8 cellular contexts compared by ENCODE assay signal in the genomic region with DNA sequence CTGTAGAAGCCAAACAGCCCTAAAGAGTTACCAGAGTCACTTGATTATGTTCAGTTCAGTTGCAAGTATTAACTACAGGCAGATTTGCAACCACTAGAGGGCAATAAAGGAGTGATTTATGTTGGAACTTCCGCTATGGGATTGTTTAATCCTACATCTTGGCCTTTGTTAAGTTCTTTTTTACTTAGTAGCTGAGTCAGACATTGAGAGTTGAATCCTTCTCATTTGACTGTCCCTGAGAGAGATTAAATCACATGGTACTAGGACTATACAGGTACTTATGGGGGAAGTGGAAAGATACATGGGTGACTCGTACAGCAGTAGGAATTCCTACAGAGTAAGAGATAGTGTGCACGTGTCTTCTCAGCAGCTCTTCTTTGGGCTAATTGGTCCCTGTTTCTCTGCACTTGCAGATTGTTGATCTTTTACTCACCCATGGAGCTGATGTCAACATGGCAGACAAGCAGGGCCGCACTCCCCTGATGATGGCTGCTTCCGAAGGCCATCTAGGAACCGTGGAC. TPM values are rescaled to one million over a fixed set of nuclear protein-coding genes. Genes with fewer than 3 reads are reported as not detected.
DNase-seq lines count a peak whose midpoint lies in the region; ATAC-seq, FAIRE-seq and TF ChIP-seq lines count a peak whose summit lies in the region.

No MANE protein-coding gene starts in this region.

- TF ChIP-seq EP300 in HepG2 (IDR thresholded peaks at IDR 0.05; ENCODE audit: low read depth in 2 of 2, low read length in 2 of 2), result no peak
- no peak for TF ChIP-seq EP300 in HepG2 (CRISPR knock-in tag; IDR thresholded peaks at IDR 0.05; ENCODE audit: borderline replicate concordance)

- POLR2A ChIA-PET in HepG2 (lab: Yijun Ruan, JAX), result no interaction called here

- H3K36me3 ChIP-seq in HepG2 (replicated peaks in 1 of 2; ENCODE audit: control insufficient read depth in 1 of 2, insufficient read depth in 2 of 2, low read length in 2 of 2) (no peaks in the 10 kb centered on the region), aorta (ENCODE audit: control insufficient read depth in 1 of 2, insufficient read depth in 2 of 2, low read length in 1 of 2) (no peaks in the 10 kb centered on the region)

- TF ChIP-seq CTCF in Calu3 (IDR thresholded peaks at IDR 0.05; ENCODE audit: unreplicated experiment), result no peak
- peak; percentile 93 for TF ChIP-seq CTCF in HFFc6 (IDR thresholded peaks at IDR 0.05)
- peak; percentile 70 for TF ChIP-seq CTCF in HepG2 (CRISPR knock-in tag; IDR thresholded peaks at IDR 0.05)

- no peak overlapping the region for H3K9ac ChIP-seq in HepG2 (ENCODE audit: insufficient read depth, low read depth, low read length)

- intact Hi-C loops in Calu3 (cut with micrococcal nuclease; ENCODE audit: unreplicated experiment), result loop anchor here (1.0 to 2.0 kb wide), 4 partner anchors 324 to 734 kb away; no protein-coding TSS in a partner anchor
- intact Hi-C loops in HepG2 (cut with micrococcal nuclease; ENCODE audit: unreplicated experiment), result loop anchor here (1.0 kb wide), 3 partner anchors 324 to 734 kb away; no protein-coding TSS in a partner anchor
- intact Hi-C loops in aorta (cut with DNase I), result loop anchor here (2.0 to 10.0 kb wide), 5 partner anchors 221 to 701 kb away; no protein-coding TSS in a partner anchor

- no peak for TF ChIP-seq POLR2A in HepG2 (IDR thresholded peaks at IDR 0.05; ENCODE audit: insufficient read depth in 1 of 2, low read depth in 2 of 2, low read length in 2 of 2)

- no peaks in the 10 kb centered on the region for H3K79me2 ChIP-seq in HepG2 (ENCODE audit: insufficient read depth, low read length)

- CTCF ChIA-PET in Calu3 (lab: Charles Lee) (interaction anchor here (1.4 to 2.0 kb wide), 2 partner anchors 323 to 733 kb away, joined by 12 to 30 read pairs; no protein-coding TSS in a partner anchor), HepG2 (lab: Yijun Ruan, JAX; ENCODE audit: low intra/inter-chr PET ratio, low total read pairs) (interaction anchor here (0.8 to 2.4 kb wide), 5 partner anchors 293 to 733 kb away, joined by 3 to 11 read pairs (median 4); no protein-coding TSS in a partner anchor)

- 19% methylated on average over 6 of the region's 6 CpGs for WGBS in HepG2 (ENCODE audit: low lambda C conversion rate)
- WGBS in aorta, 2 donors, result 81 to 86% methylated on average over 6 of the region's 6 CpGs

- BruUV-seq in Calu3 (replicated peaks; lab: Mats Ljungman, UMichigan) (no TSS peak), HepG2 (replicated peaks; lab: Mats Ljungman, UMichigan) (no TSS peak)

- H3K27me3 ChIP-seq in HepG2 (ENCODE audit: control insufficient read depth in 1 of 2, insufficient read depth in 2 of 2, low read length in 2 of 2), result peaks cover 0 to 5% of the 10 kb centered on the region in 2 experiments; a peak in 3 of 5 replicates
- no peaks in the 10 kb centered on the region for H3K27me3 ChIP-seq in aorta (ENCODE audit: control insufficient read depth in 1 of 2, insufficient read depth in 2 of 2, low read length in 1 of 2)

- H2AFZ ChIP-seq in HepG2 (ENCODE audit: low read length), result peak overlapping the region; percentile 28

- in situ Hi-C loops in HepG2 (cut with HindIII; ENCODE audit: extremely low pct_ligation_motif_present, low pct_unique_long_range_greater_than_20kb), result loop anchor here (10.0 kb wide), 1 partner anchor 291 kb away; no protein-coding TSS in a partner anchor

- DNase-seq in Calu3, result peak; percentile 7
- peak; percentile 90 for DNase-seq in HFFc6
- peak; percentile 41 for DNase-seq in NCI-H82 treated with DMSO at 0.1 percent for 48 hours (lab: John Stamatoyannopoulos, UW; ENCODE audit: unreplicated experiment)
- peak in 1 of 61 donors; percentile 2 for DNase-seq in caudate nucleus (lab: John Stamatoyannopoulos, UW)
- DNase-seq in HepG2 (ENCODE audit: low spot score), result peak; percentile 67
- DNase-seq in aorta, result no peak
- DNase-seq in putamen (ENCODE audit: low spot score), result no peak
- no peak for DNase-seq in activated CD4-positive, alpha-beta T cell treated with anti-CD3 and anti-CD28 coated beads for 4 hours

- H3K4me3 Mint-ChIP-seq in Calu3 (ENCODE audit: low read depth, unreplicated experiment) (no peak overlapping the region), HFFc6 (peak overlapping the region; percentile 17)

- H3K4me1 ChIP-seq in HepG2 (ENCODE audit: insufficient read depth, low read length), result peaks cover 6% of the 10 kb centered on the region
- H3K4me1 ChIP-seq in aorta (ENCODE audit: control insufficient read depth in 1 of 2, insufficient read depth in 2 of 2, low read length in 2 of 2), result peaks cover 0 to 9% of the 10 kb centered on the region in 2 donors

- TF ChIP-seq RAD21 in HepG2 (CRISPR knock-in tag; IDR thresholded peaks at IDR 0.05), result no peak

- H3K9me3 Mint-ChIP-seq in Calu3 (ENCODE audit: low read depth, unreplicated experiment) (no peaks in the 10 kb centered on the region), HFFc6 (no peaks in the 10 kb centered on the region)

- no peaks in the 10 kb centered on the region for H3K36me3 Mint-ChIP-seq in Calu3 (ENCODE audit: insufficient read depth, unreplicated experiment)
- H3K36me3 Mint-ChIP-seq in HFFc6 (ENCODE audit: low read depth), result peaks cover 52% of the 10 kb centered on the region

- H3K27me3 Mint-ChIP-seq in Calu3 (ENCODE audit: unreplicated experiment), result no peaks in the 10 kb centered on the region
- peaks cover 4% of the 10 kb centered on the region for H3K27me3 Mint-ChIP-seq in HFFc6 (ENCODE audit: insufficient read depth)

- H3K27ac Mint-ChIP-seq in Calu3 (ENCODE audit: unreplicated experiment), result no peak overlapping the region
- H3K27ac Mint-ChIP-seq in HFFc6, result peak overlapping the region; percentile 88

- H3K27ac ChIP-seq in caudate nucleus (ENCODE audit: low read depth, low read length) (peak overlapping the region; percentile 53), HepG2 (ENCODE audit: extremely low read length, insufficient read depth, low read length) (no peak overlapping the region), aorta (ENCODE audit: low read depth in 1 of 2, low read length in 2 of 2) (no peak overlapping the region)

- ATAC-seq in HepG2 (peak; percentile 67), aorta (ENCODE audit: low FRiP score) (peak; percentile 69)

- H3K9me3 ChIP-seq in HepG2 (ENCODE audit: low read length) (no peaks in the 10 kb centered on the region), aorta (ENCODE audit: control insufficient read depth, low read length) (no peaks in the 10 kb centered on the region)

- peak overlapping the region in 1 of 3 experiments; percentile 13; a peak in 1 of 6 replicates for H3K4me3 ChIP-seq in HepG2 (replicated peaks in 1 of 3; ENCODE audit: insufficient read depth in 1 of 3, low read depth in 2 of 3, low read length in 3 of 3)
- H3K4me3 ChIP-seq in aorta (ENCODE audit: low read length in 2 of 2), result no peak overlapping the region

- H4K20me1 ChIP-seq in HepG2 (ENCODE audit: insufficient read depth, low read length), result no peaks in the 10 kb centered on the region

- H3K4me2 ChIP-seq in HepG2 (ENCODE audit: low read depth, low read length), result peak overlapping the region; percentile 68

- peak; percentile 72 for FAIRE-seq in HepG2 (lab: Jason Lieb, UNC)

- no peaks in the 10 kb centered on the region for H3K4me1 Mint-ChIP-seq in Calu3 (ENCODE audit: low read depth, unreplicated experiment)
- peaks cover 80% of the 10 kb centered on the region for H3K4me1 Mint-ChIP-seq in HFFc6 (ENCODE audit: low read depth)

TF ChIP-seq in HepG2, 621 proteins besides CTCF, POLR2A, EP300 and RAD21 (continues in another document):
- no peak for TF ChIP-seq PHF20 (CRISPR knock-in tag; IDR thresholded peaks at IDR 0.05)
- TF ChIP-seq SNAI1 (CRISPR knock-in tag; IDR thresholded peaks at IDR 0.05; ENCODE audit: borderline replicate concordance), result no peak
- no peak for TF ChIP-seq ZNF296 (CRISPR knock-in tag; conservative IDR thresholded peaks at IDR 0.05)

RNA-seq across cellular contexts. Expression of a gene that starts 40.3 kb away (rescaled TPM):
- total RNA-seq in Calu3 (2022) (50.3 and 52.1 TPM in 2 replicates), HepG2 (2016; rRNA removed; fragmentation: Illumina TruSeq; extraction: Trizol) (3.1 and 6.7 TPM in 2 replicates), aorta (10 to 100 TPM; 13.2 to 31.6 TPM)
- total RNA-seq in HFFc6 (2021; fragmentation: NEBNext Ultra II Directional; extraction: Animal tissue kit (Norgen Biotek cat#: 25700)), result 10 to 100 TPM in 4 of 6 experiments, 1 to 10 TPM in 2; 5.5 to 21.4 (median 15.9) TPM
- 2.0 TPM in 2 replicates for total RNA-seq in HepG2 (2016; cell fraction: cytosol; rRNA removed; fragmentation: Illumina TruSeq; extraction: Trizol; ENCODE audit: low read depth)
- total RNA-seq in HepG2 (2016; cell fraction: insoluble cytoplasmic fraction; rRNA removed; fragmentation: Illumina TruSeq; extraction: Trizol), result 3.7 and 6.3 TPM in 2 replicates
- 5.5 and 6.5 TPM in 2 replicates for total RNA-seq in HepG2 (2016; cell fraction: membrane; rRNA removed; fragmentation: Illumina TruSeq; extraction: Trizol)
- 3.5 and 4.9 TPM in 2 replicates for total RNA-seq in HepG2 (2016; cell fraction: nucleus; rRNA removed; fragmentation: Illumina TruSeq; extraction: Trizol)
- polyA plus RNA-seq in HepG2 (2011; rRNA removed) (1.5 and 1.6 TPM in 2 replicates), aorta (10 to 100 TPM in 1 of 2 donors, 1 to 10 TPM in 1; 7.1 to 17.6 TPM)
- 1.1 and 1.3 TPM in 2 replicates for polyA plus RNA-seq in HepG2 (2011; cell fraction: cytosol; rRNA removed)
- polyA plus RNA-seq in HepG2 (2011; cell fraction: nucleus; rRNA removed), result 2.1 and 2.4 TPM in 2 replicates
- polyA plus RNA-seq in HepG2 (2012), result 1.1 and 1.3 TPM in 2 replicates
- 1.9 and 2.3 TPM in 2 replicates for polyA plus RNA-seq in HepG2 (2016; cell fraction: cytosol; fragmentation: Illumina TruSeq; extraction: Trizol; ENCODE audit: low read depth)
- polyA plus RNA-seq in HepG2 (2016; cell fraction: insoluble cytoplasmic fraction; fragmentation: Illumina TruSeq; extraction: Trizol; ENCODE audit: low read depth), result 3.5 and 4.0 TPM in 2 replicates
- polyA plus RNA-seq in HepG2 (2016; cell fraction: membrane; fragmentation: Illumina TruSeq; extraction: Trizol; ENCODE audit: low read depth), result 4.5 and 4.6 TPM in 2 replicates
- 9.1 TPM in 2 replicates for polyA plus RNA-seq in HepG2 (2016; cell fraction: nucleus; fragmentation: Illumina TruSeq; extraction: Trizol; ENCODE audit: insufficient read depth, low read depth)
- polyA minus RNA-seq in HepG2 (2011; rRNA and poly(A)+ RNA removed; ENCODE audit: low replicate concordance), result 10.1 and 69.6 TPM in 2 replicates
- polyA minus RNA-seq in HepG2 (2011; cell fraction: cytosol; rRNA and poly(A)+ RNA removed), result 1.1 TPM in 2 replicates
- polyA minus RNA-seq in HepG2 (2011; cell fraction: nucleus; rRNA and poly(A)+ RNA removed), result 1.4 and 2.6 TPM in 2 replicates

Comparison
In these comparisons a context has a peak if more than half of its experiments do, and no peak if none do; other contexts are left out.
1. DNase-seq: peak in Calu3 (single experiment), HFFc6 (single experiment), NCI-H82 treated with DMSO at 0.1 percent for 48 hours (single experiment) and HepG2 (single experiment); none in aorta (0 of 2), putamen (single experiment) and activated CD4-positive, alpha-beta T cell treated with anti-CD3 and anti-CD28 coated beads for 4 hours (0 of 2).